9 cellular contexts compared by ENCODE assay signal in the genomic region with DNA sequence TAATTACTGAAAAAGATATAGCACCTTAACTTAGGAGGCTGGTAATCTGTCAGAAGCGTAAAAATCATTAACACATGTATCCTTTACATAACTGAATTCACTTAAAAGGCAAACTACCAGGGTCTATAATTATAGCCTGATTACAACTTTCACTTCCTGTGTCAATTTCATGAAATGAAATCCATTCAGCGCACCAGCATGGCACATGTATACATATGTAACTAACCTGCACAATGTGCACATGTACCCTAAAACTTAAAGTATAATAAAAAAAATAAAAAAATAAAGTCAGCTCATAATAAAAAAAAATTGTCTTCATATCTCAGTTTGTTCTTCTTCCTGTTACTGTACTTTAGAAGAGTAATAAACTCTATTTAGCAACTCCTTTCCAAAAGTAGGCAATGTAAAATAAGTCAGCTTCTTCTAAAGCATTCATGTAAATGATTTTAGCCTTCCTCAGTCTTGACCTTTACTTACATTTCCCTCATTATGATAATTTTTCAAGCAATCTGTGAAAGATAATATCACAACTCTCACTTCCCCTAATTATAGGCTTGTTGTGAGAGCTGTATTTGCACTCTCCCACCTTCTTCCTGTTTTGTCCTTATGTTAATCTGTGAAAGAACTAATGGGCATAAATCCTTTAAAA. TPM values are rescaled to one million over a fixed set of nuclear protein-coding genes. Genes with fewer than 3 reads are reported as not detected.
DNase-seq lines count a peak whose midpoint lies in the region; ATAC-seq and TF ChIP-seq lines count a peak whose summit lies in the region.
"Had no signal": no experiment of that assay in that cellular context is flagged by ENCODE, and none has a peak within 500 bp of the region (broad histone marks: within the 10 kb centered on the region; RNA-seq: fewer than 3 reads in every experiment).

No MANE protein-coding gene starts in this region.

- H3K4me3 ChIP-seq in SK-N-MC (no peak overlapping the region), stomach (no peak overlapping the region)

- ATAC-seq in GM18508 (IDR thresholded peaks at IDR 0.05; ENCODE audit: insufficient read depth, unreplicated experiment) (peak; percentile 92), GM21529 (IDR thresholded peaks at IDR 0.05; ENCODE audit: unreplicated experiment) (peak; percentile 95), HG03378 (IDR thresholded peaks at IDR 0.05; ENCODE audit: unreplicated experiment) (peak; percentile 96)
- no peak for ATAC-seq in activated CD8-positive, alpha-beta memory T cell treated with anti-CD3 and anti-CD28 coated beads, Interleukin-2, amount 10 ng/mL, durations not matched to agents 7 days and 5 days

- H3K27me3 Mint-ChIP-seq in activated CD8-positive, alpha-beta memory T cell treated with anti-CD3 and anti-CD28 coated beads, Interleukin-2, amount 10 ng/mL, durations not matched to agents 7 days and 5 days, result peaks cover 4% of the 10 kb centered on the region

- TF ChIP-seq CTCF in stomach (IDR thresholded peaks at IDR 0.05), result no peak

- no peaks in the 10 kb centered on the region for H3K27me3 ChIP-seq in stomach

- H3K4me1 Mint-ChIP-seq in activated CD8-positive, alpha-beta memory T cell treated with anti-CD3 and anti-CD28 coated beads, Interleukin-2, amount 10 ng/mL, durations not matched to agents 7 days and 5 days, result no peaks in the 10 kb centered on the region

- no peaks in the 10 kb centered on the region for H3K4me1 ChIP-seq in stomach

- no peak for TF ChIP-seq POLR2A in stomach (IDR thresholded peaks at IDR 0.05)

- intact Hi-C loops in stomach (cut with DNase I; ENCODE audit: low total_unique reads), result no loop called here

- CTCF ChIA-PET in activated CD8-positive, alpha-beta memory T cell treated with anti-CD3 and anti-CD28 coated beads, Interleukin-2, amount 10 ng/mL, durations not matched to agents 7 days and 5 days (lab: Charles Lee), result no interaction called here

- DNase-seq in SK-N-MC (ENCODE audit: low read depth, low spot score), result no peak
- no peak for DNase-seq in NCI-H510A treated with DMSO at 0.1 percent for 48 hours (lab: John Stamatoyannopoulos, UW)
- DNase-seq in stomach, result no peak
- no peak for DNase-seq in activated CD8-positive, alpha-beta memory T cell treated with anti-CD3 and anti-CD28 coated beads, Interleukin-2, amount 10 ng/mL, durations not matched to agents 7 days and 5 days
- DNase-seq in activated naive CD4-positive, alpha-beta T cell treated with Interleukin-2 at 50 U/mL for 16 hours, result no peak
- DNase-seq: DMS153 had no signal

- H3K9me3 Mint-ChIP-seq in activated CD8-positive, alpha-beta memory T cell treated with anti-CD3 and anti-CD28 coated beads, Interleukin-2, amount 10 ng/mL, durations not matched to agents 7 days and 5 days (ENCODE audit: low read depth), result peaks cover 5% of the 10 kb centered on the region

- no peaks in the 10 kb centered on the region for H3K36me3 Mint-ChIP-seq in activated CD8-positive, alpha-beta memory T cell treated with anti-CD3 and anti-CD28 coated beads, Interleukin-2, amount 10 ng/mL, durations not matched to agents 7 days and 5 days

- H3K4me3 Mint-ChIP-seq in activated CD8-positive, alpha-beta memory T cell treated with anti-CD3 and anti-CD28 coated beads, Interleukin-2, amount 10 ng/mL, durations not matched to agents 7 days and 5 days, result no peak overlapping the region

- no peak overlapping the region for H3K27ac Mint-ChIP-seq in activated CD8-positive, alpha-beta memory T cell treated with anti-CD3 and anti-CD28 coated beads, Interleukin-2, amount 10 ng/mL, durations not matched to agents 7 days and 5 days

- H3K27ac ChIP-seq in SK-N-MC (peak overlapping the region; percentile 74; the same call in 1 of the 2 replicates), stomach (no peak overlapping the region)

- H3K36me3 ChIP-seq in SK-N-MC (ENCODE audit: insufficient read depth, low read length) (no peaks in the 10 kb centered on the region), stomach (no peaks in the 10 kb centered on the region)

- no peak for TF ChIP-seq EP300 in stomach (IDR thresholded peaks at IDR 0.05)

- H3K9me3 ChIP-seq in SK-N-MC (ENCODE audit: low read depth, low read length), result no peaks in the 10 kb centered on the region
- peaks cover 0 to 3% (median 0%) of the 10 kb centered on the region in 4 donors for H3K9me3 ChIP-seq in stomach

- WGBS in stomach, 5 donors, result 72 to 90% (median 85%) methylated on average over 2 of the region's 2 CpGs

- no peak overlapping the region for H3K9ac ChIP-seq in SK-N-MC (ENCODE audit: insufficient read length)

RNA-seq across cellular contexts. Expression of gene KBTBD8, which starts 50.1 kb away (rescaled TPM):
- total RNA-seq in stomach, result 1 to 10 TPM in 1 of 5 donors, under 1 TPM in 2, not detected in 2; 0.45 to 2.2 (median 0.72) TPM
- under 1 TPM; 0.50 to 0.76 (median 0.62) TPM for polyA plus RNA-seq in stomach
- total RNA-seq in activated CD8-positive, alpha-beta memory T cell treated with anti-CD3 and anti-CD28 coated beads, Interleukin-2, amount 10 ng/mL, durations not matched to agents 7 days and 5 days, result 10 to 100 TPM; 10.4 to 19.2 TPM
